In genomic region chr7:118664498-118664897, GRCh38 we compare ENCODE assay signal across 3 cellular contexts.
TF ChIP-seq lines count a peak whose summit lies in the region.

No MANE protein-coding gene starts in this region.

TF ChIP-seq in HCT116, 20 proteins besides CTCF, POLR2A, EP300 and RAD21 (continued from another document):
- TF ChIP-seq, protein P1, sequence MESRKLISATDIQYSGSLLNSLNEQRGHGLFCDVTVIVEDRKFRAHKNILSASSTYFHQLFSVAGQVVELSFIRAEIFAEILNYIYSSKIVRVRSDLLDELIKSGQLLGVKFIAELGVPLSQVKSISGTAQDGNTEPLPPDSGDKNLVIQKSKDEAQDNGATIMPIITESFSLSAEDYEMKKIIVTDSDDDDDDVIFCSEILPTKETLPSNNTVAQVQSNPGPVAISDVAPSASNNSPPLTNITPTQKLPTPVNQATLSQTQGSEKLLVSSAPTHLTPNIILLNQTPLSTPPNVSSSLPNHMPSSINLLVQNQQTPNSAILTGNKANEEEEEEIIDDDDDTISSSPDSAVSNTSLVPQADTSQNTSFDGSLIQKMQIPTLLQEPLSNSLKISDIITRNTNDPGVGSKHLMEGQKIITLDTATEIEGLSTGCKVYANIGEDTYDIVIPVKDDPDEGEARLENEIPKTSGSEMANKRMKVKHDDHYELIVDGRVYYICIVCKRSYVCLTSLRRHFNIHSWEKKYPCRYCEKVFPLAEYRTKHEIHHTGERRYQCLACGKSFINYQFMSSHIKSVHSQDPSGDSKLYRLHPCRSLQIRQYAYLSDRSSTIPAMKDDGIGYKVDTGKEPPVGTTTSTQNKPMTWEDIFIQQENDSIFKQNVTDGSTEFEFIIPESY (IDR thresholded peaks at IDR 0.05; ENCODE audit: extremely low read depth, insufficient replicate concordance, low read length), result no peak
- TF ChIP-seq YY1 (IDR thresholded peaks at IDR 0.05; ENCODE audit: extremely low read depth, insufficient replicate concordance, low read depth, low read length) (no peak), ELF1 (IDR thresholded peaks at IDR 0.05; ENCODE audit: borderline replicate concordance, low read depth) (no peak), ATF3 (IDR thresholded peaks at IDR 0.05) (no peak), EZH2phosphoT487 (IDR thresholded peaks at IDR 0.05; ENCODE audit: borderline replicate concordance) (no peak), SRF (IDR thresholded peaks at IDR 0.05; ENCODE audit: low read depth) (no peak), SIN3A (IDR thresholded peaks at IDR 0.05; ENCODE audit: low read depth) (no peak), EGR1 (IDR thresholded peaks at IDR 0.05; ENCODE audit: low read depth) (no peak), ZNF274 (IDR thresholded peaks at IDR 0.05; ENCODE audit: low read depth, low read length) (no peak), SP1 (IDR thresholded peaks at IDR 0.05; ENCODE audit: low read depth) (no peak), ZFX (IDR thresholded peaks at IDR 0.05) (no peak), CBX3 (IDR thresholded peaks at IDR 0.05; ENCODE audit: low read depth) (no peak), CEBPB (IDR thresholded peaks at IDR 0.05; ENCODE audit: low read depth) (no peak)
- TF ChIP-seq, protein P2, sequence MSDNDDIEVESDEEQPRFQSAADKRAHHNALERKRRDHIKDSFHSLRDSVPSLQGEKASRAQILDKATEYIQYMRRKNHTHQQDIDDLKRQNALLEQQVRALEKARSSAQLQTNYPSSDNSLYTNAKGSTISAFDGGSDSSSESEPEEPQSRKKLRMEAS (IDR thresholded peaks at IDR 0.05), result no peak
TF ChIP-seq in HCT116: peak in this region for 0.

TF ChIP-seq in neural cell, 6 proteins besides CTCF, POLR2A, EP300 and RAD21 (continued from another document):
- TF ChIP-seq, protein P3, sequence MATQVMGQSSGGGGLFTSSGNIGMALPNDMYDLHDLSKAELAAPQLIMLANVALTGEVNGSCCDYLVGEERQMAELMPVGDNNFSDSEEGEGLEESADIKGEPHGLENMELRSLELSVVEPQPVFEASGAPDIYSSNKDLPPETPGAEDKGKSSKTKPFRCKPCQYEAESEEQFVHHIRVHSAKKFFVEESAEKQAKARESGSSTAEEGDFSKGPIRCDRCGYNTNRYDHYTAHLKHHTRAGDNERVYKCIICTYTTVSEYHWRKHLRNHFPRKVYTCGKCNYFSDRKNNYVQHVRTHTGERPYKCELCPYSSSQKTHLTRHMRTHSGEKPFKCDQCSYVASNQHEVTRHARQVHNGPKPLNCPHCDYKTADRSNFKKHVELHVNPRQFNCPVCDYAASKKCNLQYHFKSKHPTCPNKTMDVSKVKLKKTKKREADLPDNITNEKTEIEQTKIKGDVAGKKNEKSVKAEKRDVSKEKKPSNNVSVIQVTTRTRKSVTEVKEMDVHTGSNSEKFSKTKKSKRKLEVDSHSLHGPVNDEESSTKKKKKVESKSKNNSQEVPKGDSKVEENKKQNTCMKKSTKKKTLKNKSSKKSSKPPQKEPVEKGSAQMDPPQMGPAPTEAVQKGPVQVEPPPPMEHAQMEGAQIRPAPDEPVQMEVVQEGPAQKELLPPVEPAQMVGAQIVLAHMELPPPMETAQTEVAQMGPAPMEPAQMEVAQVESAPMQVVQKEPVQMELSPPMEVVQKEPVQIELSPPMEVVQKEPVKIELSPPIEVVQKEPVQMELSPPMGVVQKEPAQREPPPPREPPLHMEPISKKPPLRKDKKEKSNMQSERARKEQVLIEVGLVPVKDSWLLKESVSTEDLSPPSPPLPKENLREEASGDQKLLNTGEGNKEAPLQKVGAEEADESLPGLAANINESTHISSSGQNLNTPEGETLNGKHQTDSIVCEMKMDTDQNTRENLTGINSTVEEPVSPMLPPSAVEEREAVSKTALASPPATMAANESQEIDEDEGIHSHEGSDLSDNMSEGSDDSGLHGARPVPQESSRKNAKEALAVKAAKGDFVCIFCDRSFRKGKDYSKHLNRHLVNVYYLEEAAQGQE (IDR thresholded peaks at IDR 0.05; ENCODE audit: borderline replicate concordance), result no peak
- TF ChIP-seq EZH2 (IDR thresholded peaks at IDR 0.05; ENCODE audit: borderline replicate concordance, insufficient read depth, low read length, poor library complexity, severe bottlenecking) (no peak), SMC3 (conservative IDR thresholded peaks at IDR 0.05; ENCODE audit: poor library complexity) (no peak), MXI1 (conservative IDR thresholded peaks at IDR 0.05; ENCODE audit: poor library complexity, severe bottlenecking) (no peak), TAF1 (IDR thresholded peaks at IDR 0.05; ENCODE audit: low read depth) (no peak)

TF ChIP-seq in HepG2, 621 proteins besides CTCF, POLR2A, EP300 and RAD21 (continued from another document):
- TF ChIP-seq, protein P4, sequence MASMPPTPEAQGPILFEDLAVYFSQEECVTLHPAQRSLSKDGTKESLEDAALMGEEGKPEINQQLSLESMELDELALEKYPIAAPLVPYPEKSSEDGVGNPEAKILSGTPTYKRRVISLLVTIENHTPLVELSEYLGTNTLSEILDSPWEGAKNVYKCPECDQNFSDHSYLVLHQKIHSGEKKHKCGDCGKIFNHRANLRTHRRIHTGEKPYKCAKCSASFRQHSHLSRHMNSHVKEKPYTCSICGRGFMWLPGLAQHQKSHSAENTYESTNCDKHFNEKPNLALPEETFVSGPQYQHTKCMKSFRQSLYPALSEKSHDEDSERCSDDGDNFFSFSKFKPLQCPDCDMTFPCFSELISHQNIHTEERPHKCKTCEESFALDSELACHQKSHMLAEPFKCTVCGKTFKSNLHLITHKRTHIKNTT (CRISPR knock-in tag; IDR thresholded peaks at IDR 0.05), result no peak
- TF ChIP-seq TCF12 (IDR thresholded peaks at IDR 0.05) (no peak), TCF12 (CRISPR knock-in tag; IDR thresholded peaks at IDR 0.05) (no peak), MEF2D (CRISPR knock-in tag; IDR thresholded peaks at IDR 0.05) (no peak), CBX2 (IDR thresholded peaks at IDR 0.05; ENCODE audit: low read depth, low read length) (no peak), CBX2 (CRISPR knock-in tag; IDR thresholded peaks at IDR 0.05; ENCODE audit: low read depth) (no peak), ZSCAN21 (CRISPR knock-in tag; IDR thresholded peaks at IDR 0.05; ENCODE audit: borderline replicate concordance) (no peak), CHD4 (IDR thresholded peaks at IDR 0.05; ENCODE audit: borderline replicate concordance, low read length) (no peak)
- TF ChIP-seq, protein P5, sequence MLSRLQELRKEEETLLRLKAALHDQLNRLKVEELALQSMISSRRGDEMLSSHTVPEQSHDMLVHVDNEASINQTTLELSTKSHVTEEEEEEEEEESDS (CRISPR knock-in tag; IDR thresholded peaks at IDR 0.05; ENCODE audit: borderline replicate concordance), result no peak
